ENCODE assay signal across 9 cellular contexts in the genomic region with DNA sequence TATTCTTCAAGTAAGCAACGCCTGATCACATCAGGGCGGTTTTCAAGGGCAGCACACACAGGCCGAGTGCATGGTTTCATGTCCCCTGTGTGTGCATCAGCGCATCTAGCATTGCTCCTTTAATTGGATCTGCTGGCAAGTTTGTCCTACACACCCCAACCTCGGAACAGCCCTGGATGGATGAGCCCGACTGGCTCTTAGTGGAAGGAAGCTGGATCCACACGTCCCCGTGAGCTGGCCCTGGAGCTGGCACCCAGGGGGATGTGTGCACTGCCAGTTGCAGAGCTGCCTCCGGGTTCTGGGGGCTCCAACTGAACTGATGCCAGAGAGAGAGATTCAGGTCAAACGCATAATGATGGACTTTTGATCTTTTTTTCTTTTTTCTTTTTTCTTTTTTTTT.
"Had no signal": no experiment of that assay in that cellular context is flagged by ENCODE, and none has a peak within 500 bp of the region (broad histone marks: within the 10 kb centered on the region; RNA-seq: fewer than 3 reads in every experiment).

No MANE protein-coding gene starts in this region.

- DNase-seq: H7, HFFc6, KG1 had no signal

- H3K4me3 ChIP-seq: GM23338, HAP-1 had no signal

- H3K36me3 ChIP-seq: HAP-1 had no signal

- ATAC-seq: GM23338, HCT116, HepG2 had no signal

- H3K4me1 Mint-ChIP-seq: GM23338 had no signal

- H2AFZ ChIP-seq: GM23338 had no signal

- H3K4me1 ChIP-seq: HAP-1 had no signal

- H3K4me2 ChIP-seq: GM23338 had no signal

- FAIRE-seq: HepG2 had no signal

- H3K27ac ChIP-seq: HL-60 had no signal

- H3K9me3 ChIP-seq: HAP-1 had no signal

- H3K36me3 Mint-ChIP-seq: IgD-negative memory B cell had no signal

- H3K4me3 Mint-ChIP-seq: GM23338, HFFc6, IgD-negative memory B cell had no signal

- H3K9me3 Mint-ChIP-seq: GM23338, HFFc6, IgD-negative memory B cell had no signal

- H3K27ac Mint-ChIP-seq: GM23338, HFFc6 had no signal
